ENCODE assay signal across 8 cellular contexts in the genomic region with DNA sequence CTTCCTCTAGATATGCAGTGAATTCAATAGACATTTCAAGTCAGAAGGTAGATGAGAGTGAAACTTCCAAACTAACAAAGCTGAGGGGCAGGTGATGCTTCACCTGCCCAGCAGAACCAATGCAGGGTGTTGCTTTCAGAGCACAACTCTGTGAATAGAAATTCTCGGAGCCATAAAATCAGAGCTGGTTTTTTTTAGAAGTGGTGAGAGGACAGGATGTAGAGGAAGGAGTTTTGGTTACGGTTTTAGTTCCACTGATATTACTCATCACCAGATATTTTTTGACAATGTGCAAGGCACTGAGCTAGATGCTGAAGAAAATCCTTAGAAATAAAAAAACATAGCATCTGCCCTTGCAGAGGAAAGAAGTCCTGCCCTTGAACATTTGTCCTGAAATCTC.
DNase-seq lines count a peak whose midpoint lies in the region; ATAC-seq and TF ChIP-seq lines count a peak whose summit lies in the region.
"Had no signal": no experiment of that assay in that cellular context is flagged by ENCODE, and none has a peak within 500 bp of the region (broad histone marks: within the 10 kb centered on the region; RNA-seq: fewer than 3 reads in every experiment).

No MANE protein-coding gene starts in this region.

- no peaks in the 10 kb centered on the region for H3K4me1 ChIP-seq in left lung

- no peak overlapping the region for H3K4me3 ChIP-seq in left lung

- H3K4me3 Mint-ChIP-seq in activated naive CD8-positive, alpha-beta T cell treated with anti-CD3 and anti-CD28 coated beads, Interleukin-2, amount 50 U/mL, for 24 hours = no peak overlapping the region
- no peak overlapping the region for H3K4me3 Mint-ChIP-seq in stimulated activated memory B cell treated with anti-CD40 and anti-IgM and Interleukin-4, amounts not matched to agents 10 μg/mL and 1 μg/mL and 100 μg/mL, for 72 hours
- H3K4me3 Mint-ChIP-seq: activated naive CD4-positive, alpha-beta T cell treated with anti-CD3 and anti-CD28 coated beads, Interleukin-2, amount 50 U/mL, for 24 hours had no signal

- H3K36me3 ChIP-seq in left lung = no peaks in the 10 kb centered on the region

- ATAC-seq in GM18870 (IDR thresholded peaks at IDR 0.05; ENCODE audit: unreplicated experiment) (peak; percentile 95), HG02870 (IDR thresholded peaks at IDR 0.05; ENCODE audit: unreplicated experiment) (peak; percentile 91), left lung (no peak)
- ATAC-seq in activated naive CD8-positive, alpha-beta T cell treated with anti-CD3 and anti-CD28 coated beads, Interleukin-2, amount 50 U/mL, for 24 hours = peak; percentile 40
- ATAC-seq in stimulated activated memory B cell treated with anti-CD40 and anti-IgM and Interleukin-4, amounts not matched to agents 10 μg/mL and 1 μg/mL and 100 μg/mL, for 72 hours = peak; percentile 71

- intact Hi-C loops in left lung (cut with DNase I) = no loop called here

- H3K9me3 Mint-ChIP-seq in activated naive CD8-positive, alpha-beta T cell treated with anti-CD3 and anti-CD28 coated beads, Interleukin-2, amount 50 U/mL, for 24 hours = no peaks in the 10 kb centered on the region
- H3K9me3 Mint-ChIP-seq in stimulated activated memory B cell treated with anti-CD40 and anti-IgM and Interleukin-4, amounts not matched to agents 10 μg/mL and 1 μg/mL and 100 μg/mL, for 72 hours = no peaks in the 10 kb centered on the region
- H3K9me3 Mint-ChIP-seq: activated naive CD4-positive, alpha-beta T cell treated with anti-CD3 and anti-CD28 coated beads, Interleukin-2, amount 50 U/mL, for 24 hours had no signal

- H3K27me3 Mint-ChIP-seq in activated naive CD8-positive, alpha-beta T cell treated with anti-CD3 and anti-CD28 coated beads, Interleukin-2, amount 50 U/mL, for 24 hours = peaks cover 4% of the 10 kb centered on the region
- H3K27me3 Mint-ChIP-seq in stimulated activated memory B cell treated with anti-CD40 and anti-IgM and Interleukin-4, amounts not matched to agents 10 μg/mL and 1 μg/mL and 100 μg/mL, for 72 hours = peaks cover 34% of the 10 kb centered on the region

- H3K27me3 ChIP-seq in left lung = no peaks in the 10 kb centered on the region

- DNase-seq in activated naive CD8-positive, alpha-beta T cell treated with anti-CD3 and anti-CD28 coated beads, Interleukin-2, amount 50 U/mL, for 24 hours = no peak
- DNase-seq in caudate nucleus (lab: John Stamatoyannopoulos, UW) (no peak), left lung (no peak), NCI-H1092 treated with DMSO at 0.1 percent for 48 hours (lab: John Stamatoyannopoulos, UW) (no peak)

- H3K9me3 ChIP-seq in left lung = no peaks in the 10 kb centered on the region

- no peak for TF ChIP-seq CTCF in left lung (IDR thresholded peaks at IDR 0.05)

- H3K27ac Mint-ChIP-seq in activated naive CD8-positive, alpha-beta T cell treated with anti-CD3 and anti-CD28 coated beads, Interleukin-2, amount 50 U/mL, for 24 hours = no peak overlapping the region
- no peak overlapping the region for H3K27ac Mint-ChIP-seq in stimulated activated memory B cell treated with anti-CD40 and anti-IgM and Interleukin-4, amounts not matched to agents 10 μg/mL and 1 μg/mL and 100 μg/mL, for 72 hours
- H3K27ac Mint-ChIP-seq: activated naive CD4-positive, alpha-beta T cell treated with anti-CD3 and anti-CD28 coated beads, Interleukin-2, amount 50 U/mL, for 24 hours had no signal

- H3K36me3 Mint-ChIP-seq in activated naive CD8-positive, alpha-beta T cell treated with anti-CD3 and anti-CD28 coated beads, Interleukin-2, amount 50 U/mL, for 24 hours (ENCODE audit: low read depth) = no peaks in the 10 kb centered on the region
- H3K36me3 Mint-ChIP-seq in stimulated activated memory B cell treated with anti-CD40 and anti-IgM and Interleukin-4, amounts not matched to agents 10 μg/mL and 1 μg/mL and 100 μg/mL, for 72 hours = no peaks in the 10 kb centered on the region
- H3K36me3 Mint-ChIP-seq: activated naive CD4-positive, alpha-beta T cell treated with anti-CD3 and anti-CD28 coated beads, Interleukin-2, amount 50 U/mL, for 24 hours had no signal

- H3K4me1 Mint-ChIP-seq in activated naive CD8-positive, alpha-beta T cell treated with anti-CD3 and anti-CD28 coated beads, Interleukin-2, amount 50 U/mL, for 24 hours = no peaks in the 10 kb centered on the region
- peaks cover 11% of the 10 kb centered on the region for H3K4me1 Mint-ChIP-seq in stimulated activated memory B cell treated with anti-CD40 and anti-IgM and Interleukin-4, amounts not matched to agents 10 μg/mL and 1 μg/mL and 100 μg/mL, for 72 hours
- H3K4me1 Mint-ChIP-seq: activated naive CD4-positive, alpha-beta T cell treated with anti-CD3 and anti-CD28 coated beads, Interleukin-2, amount 50 U/mL, for 24 hours had no signal

- no peak overlapping the region for H3K27ac ChIP-seq in caudate nucleus (ENCODE audit: low read depth, low read length)
- no peak overlapping the region for H3K27ac ChIP-seq in left lung
